ENCODE assay signal across 9 cellular contexts in the genomic region with DNA sequence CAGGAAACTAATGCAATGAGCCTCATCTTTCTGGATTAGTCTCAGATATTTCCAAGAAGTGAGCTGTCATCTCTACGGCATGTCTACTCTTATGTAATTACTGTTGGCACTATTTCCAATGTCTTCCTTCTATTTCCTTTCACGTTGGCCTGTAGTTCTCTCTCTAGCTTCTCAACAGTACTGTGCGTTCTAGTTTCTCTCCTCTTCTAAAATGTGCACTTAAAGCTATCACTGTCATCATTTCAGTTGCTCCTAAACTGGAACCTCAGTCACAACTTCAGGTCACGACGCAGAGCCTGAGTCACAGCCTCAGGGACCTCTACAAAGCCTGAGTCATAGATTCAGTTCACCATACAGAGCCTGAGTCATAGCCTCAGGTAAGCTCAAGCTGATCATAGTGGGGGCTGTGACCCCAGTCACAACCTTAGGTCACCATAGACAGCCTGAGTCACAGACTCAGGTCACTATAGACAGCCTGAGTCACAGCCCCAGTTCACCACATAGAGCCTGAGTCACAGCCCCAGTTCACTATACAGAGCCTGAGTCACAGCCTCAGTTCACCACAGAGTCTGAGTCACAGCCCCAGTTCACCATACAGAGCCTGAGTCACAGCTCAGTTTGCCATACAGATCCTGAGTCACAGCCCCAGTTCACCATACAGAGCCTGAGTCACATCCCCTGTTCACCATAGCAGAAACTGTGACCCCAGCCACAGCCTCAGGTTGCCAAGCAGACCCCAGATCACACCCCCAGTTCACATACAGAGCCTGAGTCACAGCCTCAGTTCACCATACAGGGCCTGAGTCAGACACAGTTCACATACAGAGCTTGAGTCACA. TPM values are rescaled to one million over a fixed set of nuclear protein-coding genes. Genes with fewer than 3 reads are reported as not detected.
DNase-seq lines count a peak whose midpoint lies in the region; ATAC-seq, FAIRE-seq and TF ChIP-seq lines count a peak whose summit lies in the region.
"Had no signal": no experiment of that assay in that cellular context is flagged by ENCODE, and none has a peak within 500 bp of the region (broad histone marks: within the 10 kb centered on the region; RNA-seq: fewer than 3 reads in every experiment).

No MANE protein-coding gene starts in this region.

- H3K4me3 ChIP-seq in DND-41 (ENCODE audit: low read depth in 1 of 2, low read length in 2 of 2) = no peak overlapping the region
- H3K4me3 ChIP-seq in duodenal mucosa (ENCODE audit: low read depth in 1 of 2, low read length in 2 of 2) = no peak overlapping the region
- H3K4me3 ChIP-seq: dorsolateral prefrontal cortex had no signal

- TF ChIP-seq CTCF in DND-41 (IDR thresholded peaks at IDR 0.05; ENCODE audit: borderline replicate concordance, extremely low read depth, low read length, poor library complexity, severe bottlenecking) = no peak
- no peak for TF ChIP-seq CTCF in D721Med (IDR thresholded peaks at IDR 0.05; ENCODE audit: insufficient read depth, missing control alignments)

- H3K27me3 ChIP-seq in DND-41 (ENCODE audit: insufficient read depth, low read length, poor library complexity) (peaks cover 5% of the 10 kb centered on the region), duodenal mucosa (ENCODE audit: control insufficient read depth in 1 of 2, insufficient read depth in 2 of 2, low read length in 2 of 2) (no peaks in the 10 kb centered on the region)
- H3K27me3 ChIP-seq: dorsolateral prefrontal cortex had no signal

- no peaks in the 10 kb centered on the region for H3K79me2 ChIP-seq in DND-41 (ENCODE audit: insufficient read depth, low read length)

- H3K4me2 ChIP-seq in DND-41 (ENCODE audit: insufficient read depth, low read length) = no peak overlapping the region

- no peak overlapping the region for H3K27ac ChIP-seq in DND-41 (ENCODE audit: low read length)
- H3K27ac ChIP-seq in duodenal mucosa (ENCODE audit: low read depth, low read length) = peak overlapping the region; percentile 46
- H3K27ac ChIP-seq: dorsolateral prefrontal cortex had no signal

- H3K4me1 ChIP-seq in DND-41 (ENCODE audit: insufficient read depth, low read length) = no peaks in the 10 kb centered on the region
- H3K4me1 ChIP-seq in duodenal mucosa (ENCODE audit: control insufficient read depth in 1 of 2, insufficient read depth in 2 of 2, low read length in 2 of 2) = no peaks in the 10 kb centered on the region

- DNase-seq in DND-41 (no peak), T-helper 2 cell (peak in 3 of 5 experiments; percentile 17 to 61 (median 51)), posterior vena cava (ENCODE audit: low spot score) (peak; percentile 81), D721Med (ENCODE audit: insufficient read length, low spot score) (no peak), mesenteric fat pad (ENCODE audit: low spot score) (no peak)

- no peaks in the 10 kb centered on the region; the same call in 1 of the 2 replicates for H4K20me1 ChIP-seq in DND-41 (ENCODE audit: insufficient read depth, low read length)

- no peak for FAIRE-seq in D721Med (lab: Jason Lieb, UNC)

- H2AFZ ChIP-seq in DND-41 (ENCODE audit: low read depth, low read length) = no peak overlapping the region

- intact Hi-C loops in posterior vena cava (cut with DNase I) = no loop called here

- ATAC-seq in DND-41 (ENCODE audit: insufficient read depth, low read depth) (peak; percentile 44), GM21717 (IDR thresholded peaks at IDR 0.05; ENCODE audit: unreplicated experiment) (no peak), GM18870 (IDR thresholded peaks at IDR 0.05; ENCODE audit: unreplicated experiment) (no peak)

- H3K9ac ChIP-seq in DND-41 (ENCODE audit: low read depth, low read length) (no peak overlapping the region), duodenal mucosa (ENCODE audit: low read depth in 1 of 2, low read length in 2 of 2) (no peak overlapping the region)

- H3K36me3 ChIP-seq in DND-41 (ENCODE audit: insufficient read depth, low read length) (no peaks in the 10 kb centered on the region), duodenal mucosa (ENCODE audit: control insufficient read depth in 1 of 2, insufficient read depth in 2 of 2, low read length in 2 of 2) (no peaks in the 10 kb centered on the region)

- H3K9me3 ChIP-seq in DND-41 (ENCODE audit: insufficient read depth, low read length, severe bottlenecking) (no peaks in the 10 kb centered on the region), duodenal mucosa (ENCODE audit: control insufficient read depth in 1 of 2, low read length in 2 of 2) (no peaks in the 10 kb centered on the region)

RNA-seq across cellular contexts. Expression of gene WNT9A, which starts 13.0 kb away (rescaled TPM):
- total RNA-seq in posterior vena cava (1 to 10 TPM; 2.7 to 3.3 TPM), mesenteric fat pad (1.3 TPM)

Comparison
In these comparisons a context has a peak if more than half of its experiments do, and no peak if none do; other contexts are left out.
1. DNase-seq: peak in T-helper 2 cell (3 of 5) and posterior vena cava (single experiment); none in DND-41 (single experiment), D721Med (single experiment) and mesenteric fat pad (single experiment).